9 cellular contexts compared by ENCODE assay signal in genomic region chr2:207046642-207047213, GRCh38.
DNase-seq lines count a peak whose midpoint lies in the region; ATAC-seq, FAIRE-seq and TF ChIP-seq lines count a peak whose summit lies in the region.
"Had no signal": no experiment of that assay in that cellular context is flagged by ENCODE, and none has a peak within 500 bp of the region (broad histone marks: within the 10 kb centered on the region; RNA-seq: fewer than 3 reads in every experiment).

No MANE protein-coding gene starts in this region.

- H3K36me3 ChIP-seq in astrocyte (ENCODE audit: insufficient read depth, low read length) (no peaks in the 10 kb centered on the region), aorta (ENCODE audit: control insufficient read depth in 1 of 2, insufficient read depth in 2 of 2, low read length in 1 of 2) (no peaks in the 10 kb centered on the region)

- FAIRE-seq in astrocyte (lab: Jason Lieb, UNC) = peak; percentile 95
- no peak for FAIRE-seq in RCC 7860 (lab: Jason Lieb, UNC)

- intact Hi-C loops in aorta (cut with DNase I) = loop anchor here (5.0 to 10.0 kb wide), 4 partner anchors 41 to 428 kb away; partner anchors contain the start of gene KLF7 (in 1 of the 2)

- peak; percentile 87 to 98 for ATAC-seq in naive thymus-derived CD8-positive, alpha-beta T cell
- no peak for ATAC-seq in aorta (ENCODE audit: low FRiP score)

- peaks cover 9% of the 10 kb centered on the region for H3K4me1 Mint-ChIP-seq in astrocyte (ENCODE audit: low read depth, unreplicated experiment)
- peaks cover 5 to 16% (median 10%) of the 10 kb centered on the region in 4 donors for H3K4me1 Mint-ChIP-seq in naive thymus-derived CD8-positive, alpha-beta T cell

- DNase-seq in GM10248 (ENCODE audit: extremely low spot score) (peak; percentile 14), NCI-H510A treated with DMSO at 0.1 percent for 48 hours (lab: John Stamatoyannopoulos, UW) (peak; percentile 84), astrocyte (ENCODE audit: low read depth) (no peak), GOT3 (lab: John Stamatoyannopoulos, UW) (no peak), RCC 7860 (ENCODE audit: low spot score) (no peak), aorta (no peak), epidermal melanocyte (ENCODE audit: insufficient read length, low spot score) (no peak)
- DNase-seq in naive thymus-derived CD8-positive, alpha-beta T cell = peak in 8 of 10 donors; percentile 1 to 60 (median 32)

- H2AFZ ChIP-seq in astrocyte (ENCODE audit: low read depth, low read length) = peak overlapping the region; percentile 23

- no peak overlapping the region for H3K4me3 Mint-ChIP-seq in astrocyte (ENCODE audit: unreplicated experiment)
- peak overlapping the region in 5 of 10 donors; percentile 0 to 55 (median 13) for H3K4me3 Mint-ChIP-seq in naive thymus-derived CD8-positive, alpha-beta T cell
- H3K4me3 Mint-ChIP-seq: IgD-negative memory B cell had no signal

- peaks cover 21% of the 10 kb centered on the region for H3K4me1 ChIP-seq in astrocyte (ENCODE audit: insufficient read depth, low read length)
- peaks cover 2 to 6% of the 10 kb centered on the region in 2 donors for H3K4me1 ChIP-seq in aorta (ENCODE audit: control insufficient read depth in 1 of 2, insufficient read depth in 2 of 2, low read length in 2 of 2)

- H3K36me3 Mint-ChIP-seq in astrocyte (ENCODE audit: low read depth, unreplicated experiment) = no peaks in the 10 kb centered on the region
- no peaks in the 10 kb centered on the region for H3K36me3 Mint-ChIP-seq in naive thymus-derived CD8-positive, alpha-beta T cell

- H3K4me3 ChIP-seq in astrocyte (ENCODE audit: insufficient read depth, low read depth, low read length) (no peak overlapping the region), aorta (ENCODE audit: low read length in 2 of 2) (no peak overlapping the region)

- H3K27me3 ChIP-seq in astrocyte (ENCODE audit: insufficient read depth, low read length) = no peaks in the 10 kb centered on the region
- H3K27me3 ChIP-seq in aorta (ENCODE audit: control insufficient read depth in 1 of 2, insufficient read depth in 2 of 2, low read length in 1 of 2) = no peaks in the 10 kb centered on the region

- H3K9me3 ChIP-seq in astrocyte (ENCODE audit: insufficient read depth, low read depth, low read length) (no peaks in the 10 kb centered on the region), aorta (ENCODE audit: control insufficient read depth, low read length) (no peaks in the 10 kb centered on the region)

- no peaks in the 10 kb centered on the region for H4K20me1 ChIP-seq in astrocyte (ENCODE audit: insufficient read depth, low read length)

- no peak overlapping the region for H3K27ac ChIP-seq in astrocyte (ENCODE audit: low read depth, low read length)
- H3K27ac ChIP-seq in aorta (ENCODE audit: low read depth in 1 of 2, low read length in 2 of 2) = no peak overlapping the region

- CTCF ChIA-PET in GM10248 (lab: Yijun Ruan, JAX) = interaction anchor here (1.2 kb wide), 1 partner anchor 58 kb away, joined by 4 read pairs; no protein-coding TSS in a partner anchor

- H3K4me2 ChIP-seq in astrocyte (ENCODE audit: low read length) = no peak overlapping the region

- no peaks in the 10 kb centered on the region for H3K79me2 ChIP-seq in astrocyte (ENCODE audit: insufficient read depth, low read length)

- H3K9me3 Mint-ChIP-seq in astrocyte (ENCODE audit: unreplicated experiment) = no peaks in the 10 kb centered on the region
- H3K9me3 Mint-ChIP-seq in naive thymus-derived CD8-positive, alpha-beta T cell = no peaks in the 10 kb centered on the region
- H3K9me3 Mint-ChIP-seq: IgD-negative memory B cell had no signal

- no peak overlapping the region for H3K9ac ChIP-seq in astrocyte (ENCODE audit: low read length)

- WGBS in aorta, 2 donors = 78 to 82% methylated on average over 5 of the region's 5 CpGs

- H3K27ac Mint-ChIP-seq in astrocyte (ENCODE audit: unreplicated experiment) = no peak overlapping the region
- H3K27ac Mint-ChIP-seq in naive thymus-derived CD8-positive, alpha-beta T cell = peak overlapping the region in 8 of 10 donors; percentile 3 to 82 (median 28)
- H3K27ac Mint-ChIP-seq: IgD-negative memory B cell had no signal

- TF ChIP-seq CTCF in GM10248 (IDR thresholded peaks at IDR 0.05; ENCODE audit: control extremely low read depth, extremely low read depth, low read depth, missing control alignments) (peak; percentile 39), astrocyte (IDR thresholded peaks at IDR 0.05; ENCODE audit: insufficient read depth, low read depth, low read length) (no peak)

- no peaks in the 10 kb centered on the region for H3K27me3 Mint-ChIP-seq in astrocyte (ENCODE audit: low read depth, unreplicated experiment)
- peaks cover 0 to 1% (median 0%) of the 10 kb centered on the region in 5 donors for H3K27me3 Mint-ChIP-seq in naive thymus-derived CD8-positive, alpha-beta T cell

- POLR2A ChIA-PET in GM10248 (lab: Yijun Ruan, JAX) = no interaction called here
- POLR2A ChIA-PET in naive thymus-derived CD8-positive, alpha-beta T cell (lab: Charles Lee) = interaction anchor here (1.0 kb wide), 2 partner anchors 96 to 119 kb away, joined by 4 to 5 read pairs; partner anchors contain the start of gene KLF7

Comparison
In these comparisons a context has a peak if more than half of its experiments do, and no peak if none do; other contexts are left out.
1. DNase-seq: peak in GM10248 (single experiment), NCI-H510A treated with DMSO at 0.1 percent for 48 hours (single experiment) and naive thymus-derived CD8-positive, alpha-beta T cell (8 of 10); none in astrocyte (single experiment), GOT3 (single experiment), RCC 7860 (single experiment), aorta (0 of 2) and epidermal melanocyte (single experiment).